ENCODE assay signal across 9 cellular contexts in genomic region chr1:30782361-30783243, GRCh38. TPM values are rescaled to one million over a fixed set of nuclear protein-coding genes. Genes with fewer than 3 reads are reported as not detected.
DNase-seq lines count a peak whose midpoint lies in the region; ATAC-seq and TF ChIP-seq lines count a peak whose summit lies in the region.
"Had no signal": no experiment of that assay in that cellular context is flagged by ENCODE, and none has a peak within 500 bp of the region (broad histone marks: within the 10 kb centered on the region; RNA-seq: fewer than 3 reads in every experiment).

No MANE protein-coding gene starts in this region.

- H3K4me2 ChIP-seq in Loucy (ENCODE audit: low read depth, low read length, poor library complexity, severe bottlenecking) (peak overlapping the region; percentile 42), SU-DHL-6 (ENCODE audit: low read depth, low read length, poor library complexity, severe bottlenecking) (no peak overlapping the region)

- H3K9me2 ChIP-seq in Loucy (replicated peaks; ENCODE audit: low read depth, low read length): no peaks in the 10 kb centered on the region
- H3K9me2 ChIP-seq in SU-DHL-6 (replicated peaks; ENCODE audit: insufficient read depth, low read length): no peaks in the 10 kb centered on the region

- H3K4me3 Mint-ChIP-seq in activated naive CD8-positive, alpha-beta T cell treated with anti-CD3 and anti-CD28 coated beads, Interleukin-2, amount 10 ng/mL, durations not matched to agents 7 days and 5 days: peak overlapping the region; percentile 45

- TF ChIP-seq CTCF in Loucy (conservative IDR thresholded peaks at IDR 0.05; ENCODE audit: low read length) (peak; percentile 72), SU-DHL-6 (IDR thresholded peaks at IDR 0.05; ENCODE audit: insufficient read depth, low read length, poor library complexity, severe bottlenecking) (peak; percentile 41), heart right ventricle (IDR thresholded peaks at IDR 0.05) (peak; percentile 60 to 77 (median 69)), retinal pigment epithelial cell (conservative IDR thresholded peaks at IDR 0.05; ENCODE audit: low read depth, low read length) (peak; percentile 78)

- peak; percentile 56 for ATAC-seq in GM18502 (IDR thresholded peaks at IDR 0.05; ENCODE audit: poor library complexity, unreplicated experiment)
- peak; percentile 68 for ATAC-seq in activated naive CD8-positive, alpha-beta T cell treated with anti-CD3 and anti-CD28 coated beads, Interleukin-2, amount 10 ng/mL, durations not matched to agents 7 days and 5 days (ENCODE audit: low read depth)
- peak; percentile 72 to 85 (median 78) for ATAC-seq in heart right ventricle
- no peak for ATAC-seq in GM21515 (IDR thresholded peaks at IDR 0.05; ENCODE audit: unreplicated experiment)

- intact Hi-C loops in heart right ventricle (cut with DNase I): loop anchor here in 8 of 10 donors (1.0 to 5.0 kb wide), 4 partner anchors 64 to 145 kb away; no protein-coding TSS in a partner anchor

- H3F3A ChIP-seq in Loucy (ENCODE audit: low read depth) (no peaks in the 10 kb centered on the region), SU-DHL-6 (ENCODE audit: insufficient read depth) (no peaks in the 10 kb centered on the region)

- H3K27ac Mint-ChIP-seq in activated naive CD8-positive, alpha-beta T cell treated with anti-CD3 and anti-CD28 coated beads, Interleukin-2, amount 10 ng/mL, durations not matched to agents 7 days and 5 days: peak overlapping the region; percentile 76

- peak; percentile 70 for DNase-seq in 8988T
- peak; percentile 84 for DNase-seq in activated naive CD8-positive, alpha-beta T cell treated with anti-CD3 and anti-CD28 coated beads, Interleukin-2, amount 10 ng/mL, durations not matched to agents 7 days and 5 days
- peak; percentile 69 for DNase-seq in heart right ventricle
- no peak for DNase-seq in retinal pigment epithelial cell (ENCODE audit: low read depth)

- H3K9ac ChIP-seq in Loucy (ENCODE audit: low read depth, low read length, poor library complexity, severe bottlenecking) (no peak overlapping the region), SU-DHL-6 (ENCODE audit: low read length) (no peak overlapping the region)

- no peak overlapping the region for H3K27ac ChIP-seq in SU-DHL-6 (ENCODE audit: low read depth, low read length)
- H3K27ac ChIP-seq in heart right ventricle: peak overlapping the region in 1 of 10 donors; percentile 76
- H3K27ac ChIP-seq: skin epidermis had no signal

- WGBS in heart right ventricle, 2 donors: 14 to 20% methylated on average over 24 of the region's 24 CpGs

- POLR2A ChIA-PET in activated naive CD8-positive, alpha-beta T cell treated with anti-CD3 and anti-CD28 coated beads, Interleukin-2, amount 10 ng/mL, durations not matched to agents 7 days and 5 days (lab: Charles Lee): interaction anchor here (1.2 to 2.5 kb wide), 2 partner anchors 26 to 64 kb away, joined by 3 to 22 read pairs; no protein-coding TSS in a partner anchor

- H3K36me3 Mint-ChIP-seq in activated naive CD8-positive, alpha-beta T cell treated with anti-CD3 and anti-CD28 coated beads, Interleukin-2, amount 10 ng/mL, durations not matched to agents 7 days and 5 days: no peaks in the 10 kb centered on the region

- H3K9me3 ChIP-seq in Loucy (ENCODE audit: insufficient read depth, low read depth, low read length): no peaks in the 10 kb centered on the region
- no peaks in the 10 kb centered on the region for H3K9me3 ChIP-seq in SU-DHL-6 (ENCODE audit: insufficient read depth, low read length)
- H3K9me3 ChIP-seq in heart right ventricle: no peaks in the 10 kb centered on the region

- H3K36me3 ChIP-seq in Loucy (ENCODE audit: insufficient read depth, low read length) (no peaks in the 10 kb centered on the region), SU-DHL-6 (ENCODE audit: low read length) (no peaks in the 10 kb centered on the region), heart right ventricle (no peaks in the 10 kb centered on the region)

- H3K4me1 ChIP-seq in Loucy (ENCODE audit: insufficient read depth, low read length, poor library complexity, severe bottlenecking) (peaks cover 5% of the 10 kb centered on the region), heart right ventricle (peaks cover 4 to 58% (median 15%) of the 10 kb centered on the region in 9 donors)

- H3K79me2 ChIP-seq in Loucy (ENCODE audit: insufficient read depth, low read length) (no peaks in the 10 kb centered on the region), SU-DHL-6 (ENCODE audit: insufficient read depth, low read length) (no peaks in the 10 kb centered on the region)

- H3K27me3 ChIP-seq in Loucy (ENCODE audit: insufficient read depth, low read length, poor library complexity, severe bottlenecking) (no peaks in the 10 kb centered on the region), SU-DHL-6 (ENCODE audit: low read length) (no peaks in the 10 kb centered on the region), heart right ventricle (peaks cover 0 to 14% (median 0%) of the 10 kb centered on the region in 7 donors)

- peaks cover 19% of the 10 kb centered on the region for H3K4me1 Mint-ChIP-seq in activated naive CD8-positive, alpha-beta T cell treated with anti-CD3 and anti-CD28 coated beads, Interleukin-2, amount 10 ng/mL, durations not matched to agents 7 days and 5 days

- H3K9me3 Mint-ChIP-seq in activated naive CD8-positive, alpha-beta T cell treated with anti-CD3 and anti-CD28 coated beads, Interleukin-2, amount 10 ng/mL, durations not matched to agents 7 days and 5 days: no peaks in the 10 kb centered on the region

- H4K20me1 ChIP-seq in Loucy (ENCODE audit: insufficient read depth, low read length, poor library complexity, severe bottlenecking): no peaks in the 10 kb centered on the region
- H4K20me1 ChIP-seq in SU-DHL-6 (ENCODE audit: low read depth, low read length): no peaks in the 10 kb centered on the region

- H3K27me3 Mint-ChIP-seq in activated naive CD8-positive, alpha-beta T cell treated with anti-CD3 and anti-CD28 coated beads, Interleukin-2, amount 10 ng/mL, durations not matched to agents 7 days and 5 days: peaks cover 13% of the 10 kb centered on the region

- H3K4me3 ChIP-seq in Loucy (ENCODE audit: low read length, poor library complexity, severe bottlenecking) (no peak overlapping the region), SU-DHL-6 (ENCODE audit: insufficient read depth, low read length, poor library complexity, severe bottlenecking) (no peak overlapping the region), heart right ventricle (no peak overlapping the region), retinal pigment epithelial cell (ENCODE audit: low read length) (no peak overlapping the region)
- H3K4me3 ChIP-seq: skin epidermis had no signal

- H2AFZ ChIP-seq in Loucy (ENCODE audit: low read length) (peak overlapping the region; percentile 86), SU-DHL-6 (ENCODE audit: low read depth, low read length, severe bottlenecking) (no peak overlapping the region)

RNA-seq across cellular contexts. Expression of gene LAPTM5, which starts 25.0 kb away (rescaled TPM):
- 100 to 1,000 TPM; 474 to 485 TPM for total RNA-seq in activated naive CD8-positive, alpha-beta T cell treated with anti-CD3 and anti-CD28 coated beads, Interleukin-2, amount 10 ng/mL, durations not matched to agents 7 days and 5 days
- 100 to 1,000 TPM in 1 of 10 donors, 10 to 100 TPM in 6, 1 to 10 TPM in 3; 5.9 to 114 (median 12.9) TPM for total RNA-seq in heart right ventricle
- 10 to 100 TPM; 13.2 to 33.5 TPM for polyA plus RNA-seq in heart right ventricle

RNA-seq across cellular contexts. Expression of gene MATN1, which starts 59.2 kb away (rescaled TPM):
- under 1 TPM in 1 of 2 experiments, not detected in 1; 0.26 TPM for total RNA-seq in activated naive CD8-positive, alpha-beta T cell treated with anti-CD3 and anti-CD28 coated beads, Interleukin-2, amount 10 ng/mL, durations not matched to agents 7 days and 5 days
- total RNA-seq in heart right ventricle: not detected
- not detected for polyA plus RNA-seq in heart right ventricle

Comparison
In these comparisons a context has a peak if more than half of its experiments do, and no peak if none do; other contexts are left out.
1. RNA of gene LAPTM5, which starts 25.0 kb away (total RNA-seq): 474 to 485 TPM in activated naive CD8-positive, alpha-beta T cell treated with anti-CD3 and anti-CD28 coated beads, Interleukin-2, amount 10 ng/mL, durations not matched to agents 7 days and 5 days; 5.9 to 114 TPM in heart right ventricle; every median in the first group is over 4 times any median in the second.
2. Peak in every context shown above with its lines, with median percentiles within 50 percentile points of each other: CTCF ChIP-seq.